Comparison of ENCODE assay signal across 28 cellular contexts in genomic region chr7:25557930-25558329, GRCh38.
"Had no signal": no experiment of that assay in that cellular context is flagged by ENCODE, and none has a peak within 500 bp of the region (broad histone marks: within the 10 kb centered on the region; RNA-seq: fewer than 3 reads in every experiment).

No MANE protein-coding gene starts in this region.

- H3K4me3 Mint-ChIP-seq: activated naive CD8-positive, alpha-beta T cell; effector memory CD8-positive, alpha-beta T cell; neural crest cell; stimulated activated naive B cell treated with anti-CD40 and anti-IgM and Interleukin-4, amounts not matched to agents 10 μg/mL and 1 μg/mL and 100 μg/mL, for 72 hours; T-cell; T-helper 2 cell treated with Interferon-gamma antibody and Interleukin-4, amounts not matched to agents 5 μg/mL and 100 μg/mL, for 36 hours had no signal

- H3K27me3 Mint-ChIP-seq: activated naive CD8-positive, alpha-beta T cell had no signal

- H3K4me1 ChIP-seq: colonic mucosa, foreskin keratinocyte, parathyroid adenoma had no signal

- H3K4me3 ChIP-seq: colonic mucosa, heart right ventricle, lower lobe of right lung, psoas muscle, sigmoid colon, stomach, tibial artery had no signal

- H3K9me3 Mint-ChIP-seq: effector memory CD8-positive, alpha-beta T cell; T-cell; T-helper 2 cell treated with Interferon-gamma antibody and Interleukin-4, amounts not matched to agents 5 μg/mL and 100 μg/mL, for 36 hours had no signal

- H3K27ac ChIP-seq: colonic mucosa, foreskin keratinocyte, heart right ventricle, lower lobe of right lung, parathyroid adenoma, psoas muscle, stomach, tibial artery had no signal

- H3K36me3 ChIP-seq: colonic mucosa, heart right ventricle, lower lobe of right lung, sigmoid colon, stomach, tibial artery had no signal

- H3K36me3 Mint-ChIP-seq: activated naive CD8-positive, alpha-beta T cell; stimulated activated naive B cell treated with anti-CD40 and anti-IgM and Interleukin-4, amounts not matched to agents 10 μg/mL and 1 μg/mL and 100 μg/mL, for 72 hours; T-cell had no signal

- ATAC-seq: effector memory CD8-positive, alpha-beta T cell; esophagus mucosa; foreskin keratinocyte; heart right ventricle; left lobe of liver; psoas muscle; stimulated activated naive B cell treated with anti-CD40 and anti-IgM and Interleukin-4, amounts not matched to agents 10 μg/mL and 1 μg/mL and 100 μg/mL, for 72 hours had no signal

- H3K27me3 ChIP-seq: colonic mucosa, foreskin keratinocyte, sigmoid colon, stomach, tibial artery had no signal

- H3K9me3 ChIP-seq: colonic mucosa, lower lobe of right lung, psoas muscle, tibial artery had no signal

- H3K9ac ChIP-seq: parathyroid adenoma had no signal

- DNase-seq: activated CD4-positive, alpha-beta T cell treated with anti-CD3 and anti-CD28 coated beads for 48 hours; activated CD4-positive, alpha-beta T cell treated with anti-CD3 and anti-CD28 coated beads, Interleukin-2, amount 50 U/mL, for 48 hours; activated CD8-positive, alpha-beta memory T cell treated with anti-CD3 and anti-CD28 coated beads for 24 hours; activated effector memory CD4-positive, alpha-beta T cell treated with Interleukin-2 at 50 U/mL for 16 hours; activated naive CD4-positive, alpha-beta T cell treated with Interleukin-2 at 50 U/mL for 16 hours; anterior cingulate cortex; cerebellar nuclear complex; colonic mucosa; effector memory CD8-positive, alpha-beta T cell; foreskin keratinocyte; heart right ventricle; lower lobe of right lung; mesenchymal stem cell; nucleus accumbens; psoas muscle; sigmoid colon; stimulated activated CD4-positive, alpha-beta T cell treated with anti-CD3 and anti-CD28 coated beads, Interleukin-15, amount 100 ng/mL, for 24 hours; stimulated activated CD4-positive, alpha-beta T cell treated with anti-CD3 and anti-CD28 coated beads, Interleukin-2, amount 100 ng/mL, for 24 hours; stimulated activated naive B cell treated with anti-CD40 and anti-IgM and Interleukin-4, amounts not matched to agents 10 μg/mL and 1 μg/mL and 100 μg/mL, for 72 hours; stomach; T-cell; tibial artery had no signal

- H3K27ac Mint-ChIP-seq: activated naive CD8-positive, alpha-beta T cell; effector memory CD8-positive, alpha-beta T cell; stimulated activated naive B cell treated with anti-CD40 and anti-IgM and Interleukin-4, amounts not matched to agents 10 μg/mL and 1 μg/mL and 100 μg/mL, for 72 hours; T-helper 2 cell treated with Interferon-gamma antibody and Interleukin-4, amounts not matched to agents 5 μg/mL and 100 μg/mL, for 36 hours had no signal
